Comparison of ENCODE assay signal across 1 cellular context in the genomic region with DNA sequence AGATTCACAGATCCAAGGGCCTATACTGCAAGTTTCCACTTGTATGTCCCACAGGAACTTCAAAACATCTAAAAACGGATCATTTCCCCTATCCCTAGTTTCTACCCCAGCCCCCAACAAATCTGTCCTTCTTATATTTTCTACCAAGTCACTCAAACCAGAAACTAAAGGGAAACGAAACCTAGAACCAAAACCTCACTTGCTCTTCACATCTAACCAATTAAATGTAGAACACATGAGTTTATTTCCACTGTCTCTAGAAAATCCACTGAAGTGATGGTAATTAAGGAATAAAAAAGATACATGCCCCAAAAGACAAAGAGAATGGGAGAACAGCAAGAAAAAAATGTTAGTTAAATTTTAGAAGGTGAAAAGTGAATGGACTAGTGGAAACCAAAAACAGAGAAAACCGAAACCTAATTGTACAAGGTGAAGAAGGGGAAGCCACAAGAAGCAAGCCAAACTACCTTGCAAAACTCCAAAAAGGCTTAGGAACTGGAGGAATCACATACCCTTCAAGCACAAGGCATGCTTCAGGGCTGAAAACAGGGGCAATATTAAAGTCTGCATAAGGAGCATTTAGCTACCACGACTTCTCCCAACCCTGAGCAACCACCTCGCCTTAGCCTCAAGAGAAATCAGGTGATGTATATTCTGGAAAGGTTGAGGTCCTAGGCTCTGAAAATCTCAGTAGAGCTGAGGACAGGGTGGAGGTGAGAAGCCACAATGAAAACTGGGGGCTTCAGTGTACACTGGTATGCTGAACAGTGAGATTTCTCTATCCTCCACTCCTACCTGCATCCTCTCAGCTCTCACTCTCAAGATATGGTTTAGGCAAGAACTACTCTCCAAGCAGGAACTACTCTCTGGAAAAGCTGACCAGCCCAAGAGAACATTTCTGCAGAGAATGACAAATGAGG.
TF ChIP-seq lines count a peak whose summit lies in the region.

No MANE protein-coding gene starts in this region.

TF ChIP-seq in GM12878, 131 proteins besides CTCF, POLR2A, EP300 and RAD21 (continued from another document):
- TF ChIP-seq, protein P1, sequence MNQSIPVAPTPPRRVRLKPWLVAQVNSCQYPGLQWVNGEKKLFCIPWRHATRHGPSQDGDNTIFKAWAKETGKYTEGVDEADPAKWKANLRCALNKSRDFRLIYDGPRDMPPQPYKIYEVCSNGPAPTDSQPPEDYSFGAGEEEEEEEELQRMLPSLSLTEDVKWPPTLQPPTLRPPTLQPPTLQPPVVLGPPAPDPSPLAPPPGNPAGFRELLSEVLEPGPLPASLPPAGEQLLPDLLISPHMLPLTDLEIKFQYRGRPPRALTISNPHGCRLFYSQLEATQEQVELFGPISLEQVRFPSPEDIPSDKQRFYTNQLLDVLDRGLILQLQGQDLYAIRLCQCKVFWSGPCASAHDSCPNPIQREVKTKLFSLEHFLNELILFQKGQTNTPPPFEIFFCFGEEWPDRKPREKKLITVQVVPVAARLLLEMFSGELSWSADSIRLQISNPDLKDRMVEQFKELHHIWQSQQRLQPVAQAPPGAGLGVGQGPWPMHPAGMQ (IDR thresholded peaks at IDR 0.05; ENCODE audit: borderline replicate concordance), result no peak
- TF ChIP-seq RELA (IDR thresholded peaks at IDR 0.05; ENCODE audit: borderline replicate concordance, partially characterized antibody), result no peak
- peak; percentile 74 for TF ChIP-seq IKZF1 (conservative IDR thresholded peaks at IDR 0.05)
- TF ChIP-seq MEF2B (IDR thresholded peaks at IDR 0.05; ENCODE audit: partially characterized antibody, poor library complexity, severe bottlenecking), result peak; percentile 22
- TF ChIP-seq, protein P2, sequence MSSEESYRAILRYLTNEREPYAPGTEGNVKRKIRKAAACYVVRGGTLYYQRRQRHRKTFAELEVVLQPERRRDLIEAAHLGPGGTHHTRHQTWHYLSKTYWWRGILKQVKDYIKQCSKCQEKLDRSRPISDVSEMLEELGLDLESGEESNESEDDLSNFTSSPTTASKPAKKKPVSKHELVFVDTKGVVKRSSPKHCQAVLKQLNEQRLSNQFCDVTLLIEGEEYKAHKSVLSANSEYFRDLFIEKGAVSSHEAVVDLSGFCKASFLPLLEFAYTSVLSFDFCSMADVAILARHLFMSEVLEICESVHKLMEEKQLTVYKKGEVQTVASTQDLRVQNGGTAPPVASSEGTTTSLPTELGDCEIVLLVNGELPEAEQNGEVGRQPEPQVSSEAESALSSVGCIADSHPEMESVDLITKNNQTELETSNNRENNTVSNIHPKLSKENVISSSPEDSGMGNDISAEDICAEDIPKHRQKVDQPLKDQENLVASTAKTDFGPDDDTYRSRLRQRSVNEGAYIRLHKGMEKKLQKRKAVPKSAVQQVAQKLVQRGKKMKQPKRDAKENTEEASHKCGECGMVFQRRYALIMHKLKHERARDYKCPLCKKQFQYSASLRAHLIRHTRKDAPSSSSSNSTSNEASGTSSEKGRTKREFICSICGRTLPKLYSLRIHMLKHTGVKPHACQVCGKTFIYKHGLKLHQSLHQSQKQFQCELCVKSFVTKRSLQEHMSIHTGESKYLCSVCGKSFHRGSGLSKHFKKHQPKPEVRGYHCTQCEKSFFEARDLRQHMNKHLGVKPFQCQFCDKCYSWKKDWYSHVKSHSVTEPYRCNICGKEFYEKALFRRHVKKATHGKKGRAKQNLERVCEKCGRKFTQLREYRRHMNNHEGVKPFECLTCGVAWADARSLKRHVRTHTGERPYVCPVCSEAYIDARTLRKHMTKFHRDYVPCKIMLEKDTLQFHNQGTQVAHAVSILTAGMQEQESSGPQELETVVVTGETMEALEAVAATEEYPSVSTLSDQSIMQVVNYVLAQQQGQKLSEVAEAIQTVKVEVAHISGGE (CRISPR knock-in tag; IDR thresholded peaks at IDR 0.05), result no peak
- no peak for TF ChIP-seq FOS (IDR thresholded peaks at IDR 0.05; ENCODE audit: borderline replicate concordance, extremely low read depth, insufficient read length)
- TF ChIP-seq POU2F2 (IDR thresholded peaks at IDR 0.05; ENCODE audit: borderline replicate concordance, low read depth, low read length), result no peak
- TF ChIP-seq YY1 (IDR thresholded peaks at IDR 0.05; ENCODE audit: low read depth, low read length), result no peak
- TF ChIP-seq ZNF384 (IDR thresholded peaks at IDR 0.05; ENCODE audit: borderline replicate concordance, low read depth, low read length), result no peak
- no peak for TF ChIP-seq STAT3 (IDR thresholded peaks at IDR 0.05; ENCODE audit: low read depth, low read length)
- TF ChIP-seq RBBP5 (conservative IDR thresholded peaks at IDR 0.05), result no peak
- no peak for TF ChIP-seq HDAC2 (IDR thresholded peaks at IDR 0.05)
- TF ChIP-seq POLR2AphosphoS2 (IDR thresholded peaks at IDR 0.05; ENCODE audit: low read depth, low read length), result no peak
- TF ChIP-seq, protein P3, sequence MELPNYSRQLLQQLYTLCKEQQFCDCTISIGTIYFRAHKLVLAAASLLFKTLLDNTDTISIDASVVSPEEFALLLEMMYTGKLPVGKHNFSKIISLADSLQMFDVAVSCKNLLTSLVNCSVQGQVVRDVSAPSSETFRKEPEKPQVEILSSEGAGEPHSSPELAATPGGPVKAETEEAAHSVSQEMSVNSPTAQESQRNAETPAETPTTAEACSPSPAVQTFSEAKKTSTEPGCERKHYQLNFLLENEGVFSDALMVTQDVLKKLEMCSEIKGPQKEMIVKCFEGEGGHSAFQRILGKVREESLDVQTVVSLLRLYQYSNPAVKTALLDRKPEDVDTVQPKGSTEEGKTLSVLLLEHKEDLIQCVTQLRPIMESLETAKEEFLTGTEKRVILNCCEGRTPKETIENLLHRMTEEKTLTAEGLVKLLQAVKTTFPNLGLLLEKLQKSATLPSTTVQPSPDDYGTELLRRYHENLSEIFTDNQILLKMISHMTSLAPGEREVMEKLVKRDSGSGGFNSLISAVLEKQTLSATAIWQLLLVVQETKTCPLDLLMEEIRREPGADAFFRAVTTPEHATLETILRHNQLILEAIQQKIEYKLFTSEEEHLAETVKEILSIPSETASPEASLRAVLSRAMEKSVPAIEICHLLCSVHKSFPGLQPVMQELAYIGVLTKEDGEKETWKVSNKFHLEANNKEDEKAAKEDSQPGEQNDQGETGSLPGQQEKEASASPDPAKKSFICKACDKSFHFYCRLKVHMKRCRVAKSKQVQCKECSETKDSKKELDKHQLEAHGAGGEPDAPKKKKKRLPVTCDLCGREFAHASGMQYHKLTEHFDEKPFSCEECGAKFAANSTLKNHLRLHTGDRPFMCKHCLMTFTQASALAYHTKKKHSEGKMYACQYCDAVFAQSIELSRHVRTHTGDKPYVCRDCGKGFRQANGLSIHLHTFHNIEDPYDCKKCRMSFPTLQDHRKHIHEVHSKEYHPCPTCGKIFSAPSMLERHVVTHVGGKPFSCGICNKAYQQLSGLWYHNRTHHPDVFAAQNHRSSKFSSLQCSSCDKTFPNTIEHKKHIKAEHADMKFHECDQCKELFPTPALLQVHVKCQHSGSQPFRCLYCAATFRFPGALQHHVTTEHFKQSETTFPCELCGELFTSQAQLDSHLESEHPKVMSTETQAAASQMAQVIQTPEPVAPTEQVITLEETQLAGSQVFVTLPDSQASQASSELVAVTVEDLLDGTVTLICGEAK (IDR thresholded peaks at IDR 0.05; ENCODE audit: borderline replicate concordance), result no peak
- no peak for TF ChIP-seq HDAC6 (IDR thresholded peaks at IDR 0.05; ENCODE audit: unreplicated experiment)
TF ChIP-seq in GM12878: peak in this region for 20.
